Comparison of ENCODE assay signal across 8 cellular contexts in the genomic region with DNA sequence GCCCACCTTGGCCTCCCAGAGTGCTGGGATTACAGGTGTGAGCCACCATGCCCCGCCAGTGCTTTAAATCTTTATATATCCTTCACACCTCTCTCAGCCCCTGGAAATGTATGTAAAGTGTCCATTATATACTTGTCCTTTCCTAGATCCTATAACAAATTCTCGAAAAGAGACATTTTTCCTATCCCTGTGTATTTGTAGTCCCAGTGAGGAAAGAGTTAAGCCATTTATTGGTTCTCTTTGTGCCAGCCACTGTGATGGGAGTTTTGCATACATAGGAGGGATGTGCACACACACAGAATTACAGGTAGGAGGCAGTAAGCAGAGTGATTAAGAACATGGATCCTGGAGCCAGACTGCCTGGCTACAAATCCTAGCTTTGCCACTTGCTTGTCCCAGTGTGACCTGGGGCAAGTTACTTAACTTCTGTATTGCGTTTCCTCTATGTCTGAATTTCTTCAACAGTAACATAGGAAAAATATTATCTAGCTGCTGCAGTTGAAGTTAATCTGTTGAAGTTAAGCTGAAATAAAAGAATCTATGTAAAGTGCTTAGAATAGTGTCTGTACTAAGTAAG. TPM values are rescaled to one million over a fixed set of nuclear protein-coding genes. Genes with fewer than 3 reads are reported as not detected.
DNase-seq lines count a peak whose midpoint lies in the region; ATAC-seq, FAIRE-seq and TF ChIP-seq lines count a peak whose summit lies in the region.

No MANE protein-coding gene starts in this region.

- H4K20me1 ChIP-seq in keratinocyte (ENCODE audit: control insufficient read depth, extremely low read depth, insufficient read depth, low read length), result no peaks in the 10 kb centered on the region

- POLR2A ChIA-PET in Caco-2 (lab: Charles Lee), result no interaction called here

- no peaks in the 10 kb centered on the region for H3K27me3 Mint-ChIP-seq in stimulated activated naive CD8-positive, alpha-beta T cell treated with anti-CD3 and anti-CD28 coated beads, Interleukin-15, Interleukin-2, amounts not matched to agents 100 ng/mL and 50 ng/mL, for 24 hours
- no peaks in the 10 kb centered on the region for H3K27me3 Mint-ChIP-seq in T-helper 2 cell treated with Interferon-gamma antibody and Interleukin-4, amounts not matched to agents 5 μg/mL and 100 μg/mL, for 36 hours (ENCODE audit: low read depth)
- no peaks in the 10 kb centered on the region for H3K27me3 Mint-ChIP-seq in Caco-2 (ENCODE audit: insufficient read depth, unreplicated experiment)

- H3K9ac ChIP-seq in keratinocyte (ENCODE audit: control insufficient read depth, extremely low read depth, insufficient read depth, low read length), result peak overlapping the region; percentile 66

- H2AFZ ChIP-seq in keratinocyte (ENCODE audit: control insufficient read depth, low read length), result no peak overlapping the region

- H3K36me3 Mint-ChIP-seq in stimulated activated naive CD8-positive, alpha-beta T cell treated with anti-CD3 and anti-CD28 coated beads, Interleukin-15, Interleukin-2, amounts not matched to agents 100 ng/mL and 50 ng/mL, for 24 hours (ENCODE audit: low read depth), result no peaks in the 10 kb centered on the region
- peaks cover 14% of the 10 kb centered on the region for H3K36me3 Mint-ChIP-seq in T-helper 2 cell treated with Interferon-gamma antibody and Interleukin-4, amounts not matched to agents 5 μg/mL and 100 μg/mL, for 36 hours (ENCODE audit: low read depth)
- no peaks in the 10 kb centered on the region for H3K36me3 Mint-ChIP-seq in Caco-2 (ENCODE audit: insufficient read depth, unreplicated experiment)

- peaks cover 3% of the 10 kb centered on the region for H3K9me3 Mint-ChIP-seq in stimulated activated naive CD8-positive, alpha-beta T cell treated with anti-CD3 and anti-CD28 coated beads, Interleukin-15, Interleukin-2, amounts not matched to agents 100 ng/mL and 50 ng/mL, for 24 hours
- no peaks in the 10 kb centered on the region for H3K9me3 Mint-ChIP-seq in T-helper 2 cell treated with Interferon-gamma antibody and Interleukin-4, amounts not matched to agents 5 μg/mL and 100 μg/mL, for 36 hours
- no peaks in the 10 kb centered on the region for H3K9me3 Mint-ChIP-seq in Caco-2 (ENCODE audit: unreplicated experiment)

- dilution Hi-C loops in keratinocyte (cut with MboI; ENCODE audit: extremely low pct_ligation_motif_present, low sequenced_read_pairs), result no loop called here

- CTCF ChIA-PET in Caco-2 (lab: Charles Lee), result no interaction called here

- peaks cover 42% of the 10 kb centered on the region for H3K4me1 ChIP-seq in keratinocyte (ENCODE audit: control insufficient read depth, extremely low read depth, insufficient read depth, low read length)
- peaks cover 5% of the 10 kb centered on the region for H3K4me1 ChIP-seq in Caco-2

- DNase-seq in stimulated activated naive CD8-positive, alpha-beta T cell treated with anti-CD3 and anti-CD28 coated beads, Interleukin-15, Interleukin-2, amounts not matched to agents 100 U/mL and 50 U/mL, for 24 hours, result no peak
- no peak for DNase-seq in T-helper 2 cell treated with Interferon-gamma antibody and Interleukin-4, amounts not matched to agents 5 μg/mL and 100 μg/mL, for 36 hours (ENCODE audit: low spot score)
- DNase-seq in keratinocyte (ENCODE audit: low read depth, low spot score) (no peak), Caco-2 (no peak), UCSD-AML1 (lab: John Stamatoyannopoulos, UW; ENCODE audit: unreplicated experiment) (no peak)

- BruUV-seq in Caco-2 (replicated peaks; lab: Mats Ljungman, UMichigan), result no TSS peak

- no peaks in the 10 kb centered on the region for H3K27me3 ChIP-seq in keratinocyte (ENCODE audit: control insufficient read depth, extremely low read depth, insufficient read depth, low read length)
- no peaks in the 10 kb centered on the region for H3K27me3 ChIP-seq in Caco-2 (replicated peaks; ENCODE audit: control insufficient read depth, insufficient read depth, low read length)

- H3K9me3 ChIP-seq in keratinocyte (ENCODE audit: control insufficient read depth, low read depth, low read length) (no peaks in the 10 kb centered on the region), Caco-2 (no peaks in the 10 kb centered on the region)

- H3K4me2 ChIP-seq in keratinocyte (ENCODE audit: control insufficient read depth, extremely low read depth, insufficient read depth, low read depth, low read length), result peak overlapping the region; percentile 78

- H3K4me1 Mint-ChIP-seq in stimulated activated naive CD8-positive, alpha-beta T cell treated with anti-CD3 and anti-CD28 coated beads, Interleukin-15, Interleukin-2, amounts not matched to agents 100 ng/mL and 50 ng/mL, for 24 hours (ENCODE audit: low read depth), result peaks cover 69% of the 10 kb centered on the region
- peaks cover 47% of the 10 kb centered on the region for H3K4me1 Mint-ChIP-seq in T-helper 2 cell treated with Interferon-gamma antibody and Interleukin-4, amounts not matched to agents 5 μg/mL and 100 μg/mL, for 36 hours (ENCODE audit: low read depth)
- peaks cover 11% of the 10 kb centered on the region for H3K4me1 Mint-ChIP-seq in Caco-2 (ENCODE audit: low read depth, unreplicated experiment)

- no peak for FAIRE-seq in keratinocyte (lab: Jason Lieb, UNC)

- TF ChIP-seq CTCF in keratinocyte (optimal IDR thresholded peaks at IDR 0.05 in 1 of 3, IDR thresholded peaks at IDR 0.05 in 1 of 3, conservative IDR thresholded peaks at IDR 0.05 in 1 of 3; ENCODE audit: extremely low read depth in 1 of 3, insufficient read depth in 2 of 3, low read length in 3 of 3) (peak; percentile 40 to 66 (median 63)), Caco-2 (IDR thresholded peaks at IDR 0.05; ENCODE audit: insufficient read depth in 1 of 2, low read depth in 1 of 2, low read length in 1 of 2, severe bottlenecking in 1 of 2, unreplicated experiment in 1 of 2) (no peak)

- H3K9me1 ChIP-seq in keratinocyte (ENCODE audit: control insufficient read depth, extremely low read depth, insufficient read depth, low read length), result no peaks in the 10 kb centered on the region

- peaks cover 6 to 11% of the 10 kb centered on the region in 2 experiments for H3K36me3 ChIP-seq in keratinocyte (ENCODE audit: control insufficient read depth in 2 of 2, extremely low read depth in 1 of 2, insufficient read depth in 2 of 2, low read length in 2 of 2)
- H3K36me3 ChIP-seq in Caco-2 (ENCODE audit: control insufficient read depth, insufficient read depth, low read length), result no peaks in the 10 kb centered on the region

- ATAC-seq in stimulated activated naive CD8-positive, alpha-beta T cell treated with anti-CD3 and anti-CD28 coated beads, Interleukin-15, Interleukin-2, amounts not matched to agents 100 U/mL and 50 U/mL, for 24 hours, result no peak
- no peak for ATAC-seq in activated CD4-positive, CD25-positive, alpha-beta regulatory T cell treated with anti-CD3 and anti-CD28 coated beads, Interleukin-2, amount 50 U/mL, for 24 hours
- no peak for ATAC-seq in GM18520 (IDR thresholded peaks at IDR 0.05; ENCODE audit: unreplicated experiment)

- H3K4me3 Mint-ChIP-seq in stimulated activated naive CD8-positive, alpha-beta T cell treated with anti-CD3 and anti-CD28 coated beads, Interleukin-15, Interleukin-2, amounts not matched to agents 100 ng/mL and 50 ng/mL, for 24 hours, result peak overlapping the region; percentile 46
- peak overlapping the region; percentile 22 for H3K4me3 Mint-ChIP-seq in T-helper 2 cell treated with Interferon-gamma antibody and Interleukin-4, amounts not matched to agents 5 μg/mL and 100 μg/mL, for 36 hours
- H3K4me3 Mint-ChIP-seq in Caco-2 (ENCODE audit: unreplicated experiment), result no peak overlapping the region

- H3K27ac ChIP-seq in keratinocyte (ENCODE audit: control insufficient read depth, insufficient read depth, low read length), result peak overlapping the region; percentile 97

- H3K4me3 ChIP-seq in keratinocyte (ENCODE audit: control insufficient read depth in 2 of 3, extremely low read depth in 1 of 3, insufficient read depth in 2 of 3, low read depth in 1 of 3, low read length in 3 of 3) (peak overlapping the region in 2 of 3 experiments; percentile 34 to 47), Caco-2 (ENCODE audit: low read depth, low read length) (no peak overlapping the region)

- intact Hi-C loops in Caco-2 (cut with micrococcal nuclease; ENCODE audit: unreplicated experiment), result no loop called here

- H3K27ac Mint-ChIP-seq in stimulated activated naive CD8-positive, alpha-beta T cell treated with anti-CD3 and anti-CD28 coated beads, Interleukin-15, Interleukin-2, amounts not matched to agents 100 ng/mL and 50 ng/mL, for 24 hours, result peak overlapping the region; percentile 90
- no peak overlapping the region for H3K27ac Mint-ChIP-seq in T-helper 2 cell treated with Interferon-gamma antibody and Interleukin-4, amounts not matched to agents 5 μg/mL and 100 μg/mL, for 36 hours
- H3K27ac Mint-ChIP-seq in Caco-2 (ENCODE audit: unreplicated experiment), result no peak overlapping the region

- peaks cover 3% of the 10 kb centered on the region for H3K79me2 ChIP-seq in keratinocyte (ENCODE audit: control insufficient read depth, insufficient read depth, low read length)

RNA-seq across cellular contexts. Expression of gene RABGGTA, which starts 2.1 kb away (rescaled TPM):
- polyA plus RNA-seq in keratinocyte, result 29.0 to 47.2 TPM (median 40.9 TPM) in 3 replicates
- 40.0 TPM for polyA plus RNA-seq in keratinocyte (2011; ENCODE audit: low read depth)
- 38.8 and 56.4 TPM in 2 replicates for polyA plus RNA-seq in keratinocyte (2011; cell fraction: cytosol; rRNA removed)
- 117 and 146 TPM in 2 replicates for polyA plus RNA-seq in keratinocyte (2011; cell fraction: nucleus; rRNA removed)
- polyA plus RNA-seq in keratinocyte (2012; ENCODE audit: low replicate concordance), result 32.4 and 59.7 TPM in 2 replicates
- 59.0 to 99.6 TPM (median 91.5 TPM) in 3 replicates for polyA minus RNA-seq in keratinocyte
- polyA minus RNA-seq in keratinocyte (2011; cell fraction: cytosol; rRNA and poly(A)+ RNA removed), result 64.3 TPM
- 39.5 and 43.2 TPM in 2 replicates for polyA minus RNA-seq in keratinocyte (2011; cell fraction: nucleus; rRNA and poly(A)+ RNA removed)
- 27.1 and 30.4 TPM in 2 replicates for total RNA-seq in Caco-2 (2022)

RNA-seq across cellular contexts. Expression of gene TGM1, which starts 10.5 kb away (rescaled TPM):
- 13.5 to 77.5 TPM (median 16.1 TPM) in 3 replicates for polyA plus RNA-seq in keratinocyte
- polyA plus RNA-seq in keratinocyte (2011; ENCODE audit: low read depth), result 404 TPM
- polyA plus RNA-seq in keratinocyte (2011; cell fraction: cytosol; rRNA removed), result 21.3 and 29.1 TPM in 2 replicates
- 47.3 and 52.4 TPM in 2 replicates for polyA plus RNA-seq in keratinocyte (2011; cell fraction: nucleus; rRNA removed)
- polyA plus RNA-seq in keratinocyte (2012; ENCODE audit: low replicate concordance), result 10.7 and 436 TPM in 2 replicates
- 24.4 to 87.5 TPM (median 33.1 TPM) in 3 replicates for polyA minus RNA-seq in keratinocyte
- polyA minus RNA-seq in keratinocyte (2011; cell fraction: cytosol; rRNA and poly(A)+ RNA removed), result 43.7 TPM
- polyA minus RNA-seq in keratinocyte (2011; cell fraction: nucleus; rRNA and poly(A)+ RNA removed), result 31.3 and 48.6 TPM in 2 replicates
- 5.9 and 6.1 TPM in 2 replicates for total RNA-seq in Caco-2 (2022)

RNA-seq across cellular contexts. Expression of gene DHRS1, which starts 26.1 kb away (rescaled TPM):
- polyA plus RNA-seq in keratinocyte, result 65.1 to 130 TPM (median 75.0 TPM) in 3 replicates
- polyA plus RNA-seq in keratinocyte (2011; ENCODE audit: low read depth), result 55.9 TPM
- polyA plus RNA-seq in keratinocyte (2011; cell fraction: cytosol; rRNA removed), result 131 and 161 TPM in 2 replicates
- 263 and 309 TPM in 2 replicates for polyA plus RNA-seq in keratinocyte (2011; cell fraction: nucleus; rRNA removed)
- 100 and 165 TPM in 2 replicates for polyA plus RNA-seq in keratinocyte (2012; ENCODE audit: low replicate concordance)
- polyA minus RNA-seq in keratinocyte, result 173 to 348 TPM (median 179 TPM) in 3 replicates
- 222 TPM for polyA minus RNA-seq in keratinocyte (2011; cell fraction: cytosol; rRNA and poly(A)+ RNA removed)
- polyA minus RNA-seq in keratinocyte (2011; cell fraction: nucleus; rRNA and poly(A)+ RNA removed), result 53.4 and 72.1 TPM in 2 replicates
- total RNA-seq in Caco-2 (2022), result 15.6 and 18.1 TPM in 2 replicates

RNA-seq across cellular contexts. Expression of gene NOP9, which starts 26.1 kb away (rescaled TPM):
- 16.5 to 25.3 TPM (median 19.9 TPM) in 3 replicates for polyA plus RNA-seq in keratinocyte
- 8.4 TPM for polyA plus RNA-seq in keratinocyte (2011; ENCODE audit: low read depth)
- polyA plus RNA-seq in keratinocyte (2011; cell fraction: cytosol; rRNA removed), result 19.6 and 22.7 TPM in 2 replicates
- polyA plus RNA-seq in keratinocyte (2011; cell fraction: nucleus; rRNA removed), result 63.3 and 70.4 TPM in 2 replicates
- polyA plus RNA-seq in keratinocyte (2012; ENCODE audit: low replicate concordance), result 19.0 and 25.4 TPM in 2 replicates
- 47.2 to 59.5 TPM (median 50.4 TPM) in 3 replicates for polyA minus RNA-seq in keratinocyte
- polyA minus RNA-seq in keratinocyte (2011; cell fraction: cytosol; rRNA and poly(A)+ RNA removed), result 33.8 TPM
- polyA minus RNA-seq in keratinocyte (2011; cell fraction: nucleus; rRNA and poly(A)+ RNA removed), result 35.6 and 45.4 TPM in 2 replicates
- total RNA-seq in Caco-2 (2022), result 35.1 and 38.3 TPM in 2 replicates

RNA-seq across cellular contexts. Expression of gene TINF2, which starts 31.1 kb away (rescaled TPM):
- 43.5 to 107 TPM (median 54.3 TPM) in 3 replicates for polyA plus RNA-seq in keratinocyte
- 105 TPM for polyA plus RNA-seq in keratinocyte (2011; ENCODE audit: low read depth)
- polyA plus RNA-seq in keratinocyte (2011; cell fraction: cytosol; rRNA removed), result 62.8 and 85.3 TPM in 2 replicates
- 86.4 and 99.2 TPM in 2 replicates for polyA plus RNA-seq in keratinocyte (2011; cell fraction: nucleus; rRNA removed)
- 46.2 and 91.0 TPM in 2 replicates for polyA plus RNA-seq in keratinocyte (2012; ENCODE audit: low replicate concordance)
- polyA minus RNA-seq in keratinocyte, result 29.6 to 59.0 TPM (median 56.6 TPM) in 3 replicates
- polyA minus RNA-seq in keratinocyte (2011; cell fraction: cytosol; rRNA and poly(A)+ RNA removed), result 50.5 TPM
- 26.7 and 43.3 TPM in 2 replicates for polyA minus RNA-seq in keratinocyte (2011; cell fraction: nucleus; rRNA and poly(A)+ RNA removed)
- 33.4 and 34.4 TPM in 2 replicates for total RNA-seq in Caco-2 (2022)

Comparison
In these comparisons a context has a peak if more than half of its experiments do, and no peak if none do; other contexts are left out.
1. CTCF ChIP-seq: peak in keratinocyte (3 of 3); none in Caco-2 (0 of 2).